28 cellular contexts compared by ENCODE assay signal in the genomic region with DNA sequence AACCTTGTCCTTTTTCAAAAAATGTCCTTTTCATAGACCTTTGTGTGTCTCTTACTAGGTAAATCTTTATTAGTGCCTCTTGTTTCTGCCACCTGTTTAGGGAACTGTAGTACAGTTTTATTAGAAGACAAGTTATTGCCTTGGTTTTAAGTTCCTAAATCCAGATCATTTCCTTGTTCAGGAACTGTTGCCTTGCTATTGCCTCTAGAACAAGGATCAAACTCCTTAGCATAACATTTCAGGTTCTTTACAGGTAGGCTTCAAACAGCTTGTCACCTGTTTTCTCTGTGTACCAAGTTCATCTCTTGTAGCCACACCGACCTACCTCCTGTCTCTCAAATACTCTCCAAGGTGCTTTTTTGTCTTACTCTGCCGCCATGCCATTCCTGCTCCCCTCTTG.
"Had no signal": no experiment of that assay in that cellular context is flagged by ENCODE, and none has a peak within 500 bp of the region (broad histone marks: within the 10 kb centered on the region; RNA-seq: fewer than 3 reads in every experiment).

No MANE protein-coding gene starts in this region.

- H3K4me3 Mint-ChIP-seq: mesothelial cell of epicardium; naive thymus-derived CD8-positive, alpha-beta T cell; nephron; neural progenitor cell; stimulated activated naive B cell treated with anti-CD40 and anti-IgM and Interleukin-4, amounts not matched to agents 10 μg/mL and 1 μg/mL and 100 μg/mL, for 72 hours; type B pancreatic cell had no signal

- H3K9me3 ChIP-seq: left lung, lower lobe of right lung, ovary, right atrium auricular region, right lobe of liver, suprapubic skin, thoracic aorta, tibial artery, uterus had no signal

- H3K27ac ChIP-seq: left lung, lower lobe of right lung, neural progenitor cell, ovary, right atrium auricular region, right lobe of liver, suprapubic skin, thoracic aorta, tibial artery, uterus had no signal

- H3K4me1 Mint-ChIP-seq: nephron, neural progenitor cell had no signal

- H3K27ac Mint-ChIP-seq: mesothelial cell of epicardium; nephron; neural progenitor cell; stimulated activated naive B cell treated with anti-CD40 and anti-IgM and Interleukin-4, amounts not matched to agents 10 μg/mL and 1 μg/mL and 100 μg/mL, for 72 hours; type B pancreatic cell had no signal

- H3K9me3 Mint-ChIP-seq: mesothelial cell of epicardium; naive thymus-derived CD8-positive, alpha-beta T cell; nephron; neural progenitor cell; stimulated activated naive B cell treated with anti-CD40 and anti-IgM and Interleukin-4, amounts not matched to agents 10 μg/mL and 1 μg/mL and 100 μg/mL, for 72 hours; type B pancreatic cell had no signal

- H3K4me3 ChIP-seq: left lung, lower lobe of right lung, neural progenitor cell, ovary, right atrium auricular region, right lobe of liver, smooth muscle cell, suprapubic skin, thoracic aorta, tibial artery, uterus had no signal

- H3K4me1 ChIP-seq: lower lobe of right lung, neural progenitor cell, right atrium auricular region, right lobe of liver, suprapubic skin, tibial artery, uterus had no signal

- H3K27me3 ChIP-seq: left lung, neural progenitor cell, ovary, right atrium auricular region, right lobe of liver, suprapubic skin, tibial artery, uterus had no signal

- ATAC-seq: left cardiac atrium; left lung; lower lobe of right lung; naive thymus-derived CD8-positive, alpha-beta T cell; right lobe of liver; stimulated activated naive B cell treated with anti-CD40 and anti-IgM and Interleukin-4, amounts not matched to agents 10 μg/mL and 1 μg/mL and 100 μg/mL, for 72 hours; stimulated activated naive CD8-positive, alpha-beta T cell treated with anti-CD3 and anti-CD28 coated beads, Interleukin-15, Interleukin-2, amounts not matched to agents 100 U/mL and 50 U/mL, for 24 hours had no signal

- H3K27me3 Mint-ChIP-seq: naive thymus-derived CD8-positive, alpha-beta T cell; progenitor cell of endocrine pancreas; stimulated activated naive B cell treated with anti-CD40 and anti-IgM and Interleukin-4, amounts not matched to agents 10 μg/mL and 1 μg/mL and 100 μg/mL, for 72 hours; type B pancreatic cell had no signal

- H3K36me3 ChIP-seq: left lung, neural progenitor cell, ovary, right atrium auricular region, right lobe of liver, tibial artery, uterus had no signal

- DNase-seq: head of caudate nucleus; hippocampal formation; kidney glomerular epithelial cell; left cardiac atrium; left lung; lower lobe of right lung; mammary epithelial cell; mesenchymal stem cell; naive thymus-derived CD8-positive, alpha-beta T cell; ovary; right lobe of liver; stimulated activated CD4-positive, alpha-beta T cell treated with anti-CD3 and anti-CD28 coated beads, Interleukin-1b, Interleukin-23, amount 100 ng/mL, for 48 hours; stimulated activated CD4-positive, alpha-beta T cell treated with anti-CD3 and anti-CD28 coated beads, Interleukin-2, amount 100 ng/mL, for 48 hours; stimulated activated CD4-positive, alpha-beta T cell treated with anti-CD3 and anti-CD28 coated beads, Interleukin-4, amount 100 ng/mL, for 4 hours; stimulated activated CD8-positive, alpha-beta memory T cell treated with anti-CD3 and anti-CD28 coated beads, Interleukin-4, amount 100 ng/mL, for 48 hours; stimulated activated naive B cell treated with anti-CD40 and anti-IgM and Interleukin-4, amounts not matched to agents 10 μg/mL and 1 μg/mL and 100 μg/mL, for 72 hours; stimulated activated naive CD8-positive, alpha-beta T cell treated with anti-CD3 and anti-CD28 coated beads, Interleukin-15, Interleukin-2, amounts not matched to agents 100 U/mL and 50 U/mL, for 24 hours; tibial artery; uterus had no signal
